ENCODE assay signal across 32 cellular contexts in genomic region chr2:23578964-23579671, GRCh38.
DNase-seq lines count a peak whose midpoint lies in the region; ATAC-seq, FAIRE-seq and TF ChIP-seq lines count a peak whose summit lies in the region.
"Had no signal": no experiment of that assay in that cellular context is flagged by ENCODE, and none has a peak within 500 bp of the region (broad histone marks: within the 10 kb centered on the region; RNA-seq: fewer than 3 reads in every experiment).

No MANE protein-coding gene starts in this region.

- H3K4me3 ChIP-seq in heart right ventricle (no peak overlapping the region), dorsolateral prefrontal cortex (no peak overlapping the region)
- H3K4me3 ChIP-seq: GM12878, prostate gland, right lobe of liver, stomach, thyroid gland, uterus had no signal

- TF ChIP-seq CTCF in heart right ventricle (IDR thresholded peaks at IDR 0.05) (peak in 3 of 9 donors; percentile 9 to 27 (median 11)), dorsolateral prefrontal cortex (IDR thresholded peaks at IDR 0.05 in 54 of 56, conservative IDR thresholded peaks at IDR 0.05 in 2 of 56; ENCODE audit: low read depth in 1 of 56, partially characterized antibody in 56 of 56) (peak in 43 of 56 donors; percentile 10 to 63 (median 36))

- H3K27me3 ChIP-seq in heart right ventricle (no peaks in the 10 kb centered on the region), dorsolateral prefrontal cortex (no peaks in the 10 kb centered on the region)
- H3K27me3 ChIP-seq: BE2C, right lobe of liver, stomach, thyroid gland, uterus had no signal

- no peak for ATAC-seq in Right ventricle myocardium superior (ENCODE audit: poor library complexity)
- ATAC-seq in heart right ventricle: no peak
- ATAC-seq in HG03442 (IDR thresholded peaks at IDR 0.05; ENCODE audit: unreplicated experiment): no peak
- ATAC-seq in GM19324 (IDR thresholded peaks at IDR 0.05; ENCODE audit: low FRiP score, unreplicated experiment): no peak
- ATAC-seq: activated T-cell treated with anti-CD3 and anti-CD28 coated beads, Interleukin-2, amount 50 U/mL, for 72 hours; GM12878; left ventricle myocardium superior; right lobe of liver; Right ventricle myocardium inferior had no signal

- no peaks in the 10 kb centered on the region for H3K9me3 ChIP-seq in heart right ventricle
- H3K9me3 ChIP-seq: BE2C, prostate gland, right lobe of liver, stomach, thyroid gland, uterus had no signal

- DNase-seq in Right ventricle myocardium superior (peak; percentile 34), heart right ventricle (no peak), dorsolateral prefrontal cortex (peak in 1 of 10 donors; percentile 51), medulla oblongata (ENCODE audit: extremely low spot score) (peak; percentile 54), HTR-8/SVneo (ENCODE audit: insufficient read length, low spot score) (no peak), HCEC 1CT (no peak)
- DNase-seq: activated CD4-positive, alpha-beta T cell treated with anti-CD3 and anti-CD28 coated beads, Interleukin-2, amount 50 U/mL, for 4 hours; activated naive CD4-positive, alpha-beta T cell; activated T-cell treated with anti-CD3 and anti-CD28 coated beads, Interleukin-2, amount 50 U/mL, for 72 hours; BE2C; CD8-positive, alpha-beta memory T cell; cerebellar nuclear complex; DMS153; Karpas-422; left ventricle myocardium superior; NCI-H1694; NCI-H226; NCI-H748 treated with DMSO at 0.1 percent for 48 hours; right lobe of liver; stimulated activated CD4-positive, alpha-beta T cell treated with anti-CD3 and anti-CD28 coated beads, Interleukin-4, amount 100 ng/mL, for 1 hour; stomach; T-helper 2 cell; thyroid gland; uterus had no signal

- H3K27ac ChIP-seq in heart right ventricle: no peak overlapping the region
- no peak overlapping the region for H3K27ac ChIP-seq in dorsolateral prefrontal cortex
- H3K27ac ChIP-seq: prostate gland, right lobe of liver, thyroid gland, uterus had no signal

- H3K4me1 ChIP-seq in heart right ventricle: no peaks in the 10 kb centered on the region
- H3K4me1 ChIP-seq: BE2C, prostate gland, right lobe of liver, thyroid gland, uterus had no signal

- no peak for FAIRE-seq in HTR-8/SVneo (lab: Jason Lieb, UNC)
- FAIRE-seq: GM12878, GM19239, H54, keratinocyte had no signal

- no peaks in the 10 kb centered on the region for H3K36me3 ChIP-seq in heart right ventricle
- H3K36me3 ChIP-seq: BE2C, prostate gland, right lobe of liver, stomach, thyroid gland, uterus had no signal

- intact Hi-C loops in Right ventricle myocardium superior (cut with DNase I): no loop called here
- intact Hi-C loops in heart right ventricle (cut with DNase I): no loop called here
- intact Hi-C loops in dorsolateral prefrontal cortex (cut with DNase I): no loop called here

- WGBS in heart right ventricle, 2 donors: 83 to 85% methylated on average over 11 of the region's 11 CpGs

Comparison
In these comparisons a context has a peak if more than half of its experiments do, and no peak if none do; other contexts are left out.
1. DNase-seq: peak in Right ventricle myocardium superior (single experiment) and medulla oblongata (single experiment); none in heart right ventricle (0 of 2), HTR-8/SVneo (single experiment) and HCEC 1CT (single experiment).